In the genomic region with DNA sequence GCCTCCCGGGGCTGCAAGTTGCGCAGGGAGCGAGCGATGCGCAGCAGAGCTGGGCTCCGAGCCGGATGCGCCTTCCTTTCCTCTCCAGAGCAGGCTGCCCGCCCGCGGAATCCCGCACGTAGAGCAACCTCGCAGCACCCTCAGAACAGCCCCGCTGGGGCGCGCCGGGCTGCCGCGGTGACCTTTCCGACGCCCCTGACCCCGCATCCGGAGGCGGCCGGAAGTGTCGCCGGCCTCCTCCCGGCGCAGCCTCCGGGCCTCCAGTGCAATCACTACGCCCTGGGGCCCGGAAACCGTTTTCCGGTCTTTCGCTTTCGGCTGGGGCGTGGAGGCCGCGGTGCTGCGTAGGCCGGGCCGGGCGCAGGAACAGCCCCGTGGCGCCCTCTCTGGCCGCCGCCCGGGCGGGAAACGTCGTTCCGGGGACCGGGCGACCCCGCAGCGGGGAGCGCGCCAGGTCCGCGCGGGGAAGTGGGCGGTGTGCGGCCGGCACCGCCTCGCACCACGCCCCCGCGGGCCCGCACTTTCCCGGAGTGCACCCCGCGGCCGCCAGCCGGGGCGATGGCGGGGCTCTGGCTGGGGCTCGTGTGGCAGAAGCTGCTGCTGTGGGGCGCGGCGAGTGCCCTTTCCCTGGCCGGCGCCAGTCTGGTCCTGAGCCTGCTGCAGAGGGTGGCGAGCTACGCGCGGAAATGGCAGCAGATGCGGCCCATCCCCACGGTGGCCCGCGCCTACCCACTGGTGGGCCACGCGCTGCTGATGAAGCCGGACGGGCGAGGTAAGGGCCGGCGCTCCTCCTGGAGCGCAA, we compare ENCODE assay signal across 8 cellular contexts. TPM values are rescaled to one million over a fixed set of nuclear protein-coding genes. Genes with fewer than 3 reads are reported as not detected.
DNase-seq lines count a peak whose midpoint lies in the region; ATAC-seq lines count a peak whose summit lies in the region.

Gene CYP4V2, plus strand, starts transcription at position 302 of the 802 bp plus-strand sequence. Its CDS starts 257 bp downstream, at position 559.

- peak within 1 kb of the TSS; percentile 90 to 94 for H3K4me3 Mint-ChIP-seq in effector memory CD8-positive, alpha-beta T cell

- peak within 1 kb of the TSS; percentile 87 for H3K9ac ChIP-seq in mesendoderm (ENCODE audit: low read length)

- no peaks in the 10 kb centered on the region for H3K79me2 ChIP-seq in mesendoderm (ENCODE audit: control insufficient read depth, insufficient read depth, low read length)

- peak within 1 kb of the TSS; percentile 31 for H2BK5ac ChIP-seq in mesendoderm (ENCODE audit: low read length)

- ATAC-seq in GM18861 (IDR thresholded peaks at IDR 0.05; ENCODE audit: unreplicated experiment) (peak; percentile 88), HG03066 (IDR thresholded peaks at IDR 0.05; ENCODE audit: low read depth, unreplicated experiment) (peak; percentile 80)
- ATAC-seq in effector memory CD8-positive, alpha-beta T cell (replicated peaks): peak; percentile 85

- peak within 1 kb of the TSS; percentile 72 for H3K4me3 ChIP-seq in mesendoderm (ENCODE audit: low read length)

- H3K27ac ChIP-seq in mesendoderm (ENCODE audit: low read depth, low read length): peak within 1 kb of the TSS; percentile 87

- H2BK120ac ChIP-seq in mesendoderm (ENCODE audit: low read depth, low read length): no peak within 1 kb of the TSS

- DNase-seq in AG20443 (ENCODE audit: low spot score) (peak; percentile 94), NCI-H526 (lab: John Stamatoyannopoulos, UW) (peak; percentile 16 to 83), mesendoderm (peak; percentile 83)
- peak; percentile 92 for DNase-seq in activated CD8-positive, alpha-beta memory T cell treated with anti-CD3 and anti-CD28 coated beads for 24 hours
- DNase-seq in effector memory CD8-positive, alpha-beta T cell: peak; percentile 77 to 85 (median 81)
- peak; percentile 73 for DNase-seq in stimulated activated CD8-positive, alpha-beta memory T cell treated with anti-CD3 and anti-CD28 coated beads, Interleukin-15, amount 100 ng/mL, for 24 hours (ENCODE audit: low read depth)

- H2AK5ac ChIP-seq in mesendoderm (ENCODE audit: low read length): no peak within 1 kb of the TSS

- H2BK15ac ChIP-seq in mesendoderm (replicated peaks; ENCODE audit: low read depth): no peak within 1 kb of the TSS

- no peak within 1 kb of the TSS for H3K4ac ChIP-seq in mesendoderm (ENCODE audit: low read depth, low read length)

- no peaks in the 10 kb centered on the region for H3K27me3 ChIP-seq in mesendoderm (ENCODE audit: insufficient read depth, low read length, poor library complexity)

- H3K36me3 ChIP-seq in mesendoderm (ENCODE audit: control insufficient read depth, insufficient read depth, low read length): no peaks in the 10 kb centered on the region

- no CpG with 5 or more reads among the region's 100 CpGs for WGBS in mesendoderm (ENCODE audit: extremely low coverage, insufficient coverage, low lambda C conversion rate)

- peaks cover 0 to 2% of the 10 kb centered on the region in 2 donors for H3K27me3 Mint-ChIP-seq in effector memory CD8-positive, alpha-beta T cell

- no peak within 1 kb of the TSS for H4K5ac ChIP-seq in mesendoderm (ENCODE audit: low read length)

- H3K4me2 ChIP-seq in mesendoderm (ENCODE audit: low read length): peak within 1 kb of the TSS; percentile 90

- no peaks in the 10 kb centered on the region for H3K9me3 Mint-ChIP-seq in effector memory CD8-positive, alpha-beta T cell

- peaks cover 21 to 24% of the 10 kb centered on the region in 2 donors for H3K4me1 Mint-ChIP-seq in effector memory CD8-positive, alpha-beta T cell (ENCODE audit: low read depth in 2 of 2)

- peak within 1 kb of the TSS; percentile 96 to 97 for H3K27ac Mint-ChIP-seq in effector memory CD8-positive, alpha-beta T cell

- no peaks in the 10 kb centered on the region for H3K4me1 ChIP-seq in mesendoderm (ENCODE audit: control insufficient read depth, low read depth, low read length)

- peak within 1 kb of the TSS; percentile 82 for H3K18ac ChIP-seq in mesendoderm (ENCODE audit: low read length)

- H3K79me1 ChIP-seq in mesendoderm (ENCODE audit: low read length): no peaks in the 10 kb centered on the region

- H3K56ac ChIP-seq in mesendoderm (ENCODE audit: low read length): peak within 1 kb of the TSS; percentile 96

- H4K8ac ChIP-seq in mesendoderm (ENCODE audit: low read depth, low read length): no peak within 1 kb of the TSS

- H3K36me3 Mint-ChIP-seq in effector memory CD8-positive, alpha-beta T cell (ENCODE audit: insufficient read depth): peaks cover 35% of the 10 kb centered on the region

- peak within 1 kb of the TSS; percentile 97 for H3K23ac ChIP-seq in mesendoderm (ENCODE audit: low read length)

RNA-seq across cellular contexts. Expression of gene CYP4V2, which starts in this region (rescaled TPM):
- 0.53 TPM for polyA plus RNA-seq in mesendoderm (2013, experiment 1 of 2)
- polyA plus RNA-seq in mesendoderm (2013, experiment 2 of 2): 0.50 TPM

Comparison
In these comparisons a context has a peak if more than half of its experiments do, and no peak if none do; other contexts are left out.
1. Peak in every context shown above with its lines: DNase-seq, ATAC-seq, H3K4me3 ChIP-seq and H3K27ac ChIP-seq.